In the genomic region with DNA sequence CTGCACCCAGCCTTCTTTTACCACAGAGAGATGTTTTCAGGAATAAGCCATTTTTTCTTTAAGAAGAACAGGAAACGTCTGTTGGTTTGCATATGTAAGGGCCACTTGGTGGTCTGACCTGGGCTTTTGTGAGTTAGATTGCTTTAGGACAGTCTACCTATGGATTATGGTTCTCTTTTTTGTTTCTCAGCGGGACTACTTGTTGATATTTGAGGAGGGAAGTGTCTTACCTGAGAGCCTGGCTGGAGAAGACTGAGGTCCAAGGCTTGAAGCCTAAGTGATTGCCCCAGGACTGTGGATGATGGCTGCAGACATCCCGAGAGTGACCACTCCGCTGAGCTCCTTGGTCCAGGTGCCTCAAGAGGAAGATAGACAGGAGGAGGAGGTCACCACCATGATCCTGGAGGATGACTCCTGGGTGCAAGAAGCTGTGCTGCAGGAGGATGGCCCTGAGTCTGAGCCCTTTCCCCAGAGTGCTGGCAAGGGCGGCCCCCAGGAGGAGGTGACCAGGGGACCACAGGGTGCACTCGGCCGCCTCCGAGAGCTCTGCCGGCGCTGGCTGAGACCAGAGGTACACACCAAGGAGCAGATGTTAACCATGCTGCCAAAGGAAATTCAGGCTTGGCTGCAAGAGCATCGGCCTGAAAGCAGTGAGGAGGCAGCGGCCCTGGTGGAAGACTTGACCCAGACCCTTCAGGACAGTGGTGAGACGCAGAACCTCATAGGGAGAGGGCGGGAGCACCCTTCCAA, we compare ENCODE assay signal across 2 cellular contexts.
TF ChIP-seq lines count a peak whose summit lies in the region.

No MANE protein-coding gene starts in this region.

TF ChIP-seq in GM23338, 12 proteins besides CTCF, POLR2A, EP300 and RAD21:
- no peak for TF ChIP-seq EZH2phosphoT487 (IDR thresholded peaks at IDR 0.05; ENCODE audit: unreplicated experiment)
- TF ChIP-seq NANOG (IDR thresholded peaks at IDR 0.05; ENCODE audit: borderline replicate concordance): peak; percentile 99
- 0 out of 2 replicates have a peak, but pooled peaks have one; percentile 38 for TF ChIP-seq POLR2AphosphoS5 (IDR thresholded peaks at IDR 0.05; ENCODE audit: low read depth)
- peak; percentile 82 for TF ChIP-seq ETS1 (IDR thresholded peaks at IDR 0.05)
- TF ChIP-seq ZNF462 (CRISPR knock-in tag; IDR thresholded peaks at IDR 0.05): peak; percentile 99
- no peak for TF ChIP-seq STAT1 (IDR thresholded peaks at IDR 0.05; ENCODE audit: unreplicated experiment)

TF ChIP-seq in GM12878, 131 proteins besides CTCF, POLR2A, EP300 and RAD21:
- TF ChIP-seq, protein P1, sequence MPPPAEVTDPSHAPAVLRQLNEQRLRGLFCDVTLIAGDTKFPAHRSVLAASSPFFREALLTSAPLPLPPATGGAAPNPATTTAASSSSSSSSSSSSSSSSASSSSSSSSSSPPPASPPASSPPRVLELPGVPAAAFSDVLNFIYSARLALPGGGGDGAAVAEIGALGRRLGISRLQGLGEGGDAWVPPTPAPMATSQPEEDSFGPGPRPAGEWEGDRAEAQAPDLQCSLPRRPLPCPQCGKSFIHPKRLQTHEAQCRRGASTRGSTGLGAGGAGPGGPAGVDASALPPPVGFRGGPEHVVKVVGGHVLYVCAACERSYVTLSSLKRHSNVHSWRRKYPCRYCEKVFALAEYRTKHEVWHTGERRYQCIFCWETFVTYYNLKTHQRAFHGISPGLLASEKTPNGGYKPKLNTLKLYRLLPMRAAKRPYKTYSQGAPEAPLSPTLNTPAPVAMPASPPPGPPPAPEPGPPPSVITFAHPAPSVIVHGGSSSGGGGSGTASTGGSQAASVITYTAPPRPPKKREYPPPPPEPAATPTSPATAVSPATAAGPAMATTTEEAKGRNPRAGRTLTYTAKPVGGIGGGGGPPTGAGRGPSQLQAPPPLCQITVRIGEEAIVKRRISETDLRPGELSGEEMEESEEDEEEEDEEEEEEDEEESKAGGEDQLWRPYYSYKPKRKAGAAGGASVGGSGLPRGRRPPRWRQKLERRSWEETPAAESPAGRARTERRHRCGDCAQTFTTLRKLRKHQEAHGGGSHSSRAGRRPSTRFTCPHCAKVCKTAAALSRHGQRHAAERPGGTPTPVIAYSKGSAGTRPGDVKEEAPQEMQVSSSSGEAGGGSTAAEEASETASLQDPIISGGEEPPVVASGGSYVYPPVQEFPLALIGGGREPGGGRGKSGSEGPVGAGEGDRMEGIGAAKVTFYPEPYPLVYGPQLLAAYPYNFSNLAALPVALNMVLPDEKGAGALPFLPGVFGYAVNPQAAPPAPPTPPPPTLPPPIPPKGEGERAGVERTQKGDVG (CRISPR knock-in tag; IDR thresholded peaks at IDR 0.05): no peak
- no peak for TF ChIP-seq MTA2 (IDR thresholded peaks at IDR 0.05; ENCODE audit: low read depth)
- TF ChIP-seq MAX (IDR thresholded peaks at IDR 0.05; ENCODE audit: low read depth, low read length): no peak
- no peak for TF ChIP-seq TAF1 (IDR thresholded peaks at IDR 0.05; ENCODE audit: borderline replicate concordance, low read depth, low read length)
- no peak for TF ChIP-seq WRNIP1 (IDR thresholded peaks at IDR 0.05; ENCODE audit: borderline replicate concordance, low read depth, low read length)
- no peak for TF ChIP-seq ZNF207 (IDR thresholded peaks at IDR 0.05; ENCODE audit: borderline replicate concordance)
- no peak for TF ChIP-seq ZBTB11 (CRISPR knock-in tag; IDR thresholded peaks at IDR 0.05)
- no peak for TF ChIP-seq SMARCA5 (IDR thresholded peaks at IDR 0.05)
- no peak for TF ChIP-seq GATAD2B (conservative IDR thresholded peaks at IDR 0.05; ENCODE audit: low read depth)
- TF ChIP-seq SMC3 (IDR thresholded peaks at IDR 0.05; ENCODE audit: borderline replicate concordance, low read length): no peak
- no peak for TF ChIP-seq EZH2 (IDR thresholded peaks at IDR 0.05; ENCODE audit: borderline replicate concordance, control insufficient read depth, low read depth, low read length)
- TF ChIP-seq STAT3 (IDR thresholded peaks at IDR 0.05; ENCODE audit: low read depth, low read length): no peak
- TF ChIP-seq STAT1 (conservative IDR thresholded peaks at IDR 0.05): no peak
- TF ChIP-seq, protein P2, sequence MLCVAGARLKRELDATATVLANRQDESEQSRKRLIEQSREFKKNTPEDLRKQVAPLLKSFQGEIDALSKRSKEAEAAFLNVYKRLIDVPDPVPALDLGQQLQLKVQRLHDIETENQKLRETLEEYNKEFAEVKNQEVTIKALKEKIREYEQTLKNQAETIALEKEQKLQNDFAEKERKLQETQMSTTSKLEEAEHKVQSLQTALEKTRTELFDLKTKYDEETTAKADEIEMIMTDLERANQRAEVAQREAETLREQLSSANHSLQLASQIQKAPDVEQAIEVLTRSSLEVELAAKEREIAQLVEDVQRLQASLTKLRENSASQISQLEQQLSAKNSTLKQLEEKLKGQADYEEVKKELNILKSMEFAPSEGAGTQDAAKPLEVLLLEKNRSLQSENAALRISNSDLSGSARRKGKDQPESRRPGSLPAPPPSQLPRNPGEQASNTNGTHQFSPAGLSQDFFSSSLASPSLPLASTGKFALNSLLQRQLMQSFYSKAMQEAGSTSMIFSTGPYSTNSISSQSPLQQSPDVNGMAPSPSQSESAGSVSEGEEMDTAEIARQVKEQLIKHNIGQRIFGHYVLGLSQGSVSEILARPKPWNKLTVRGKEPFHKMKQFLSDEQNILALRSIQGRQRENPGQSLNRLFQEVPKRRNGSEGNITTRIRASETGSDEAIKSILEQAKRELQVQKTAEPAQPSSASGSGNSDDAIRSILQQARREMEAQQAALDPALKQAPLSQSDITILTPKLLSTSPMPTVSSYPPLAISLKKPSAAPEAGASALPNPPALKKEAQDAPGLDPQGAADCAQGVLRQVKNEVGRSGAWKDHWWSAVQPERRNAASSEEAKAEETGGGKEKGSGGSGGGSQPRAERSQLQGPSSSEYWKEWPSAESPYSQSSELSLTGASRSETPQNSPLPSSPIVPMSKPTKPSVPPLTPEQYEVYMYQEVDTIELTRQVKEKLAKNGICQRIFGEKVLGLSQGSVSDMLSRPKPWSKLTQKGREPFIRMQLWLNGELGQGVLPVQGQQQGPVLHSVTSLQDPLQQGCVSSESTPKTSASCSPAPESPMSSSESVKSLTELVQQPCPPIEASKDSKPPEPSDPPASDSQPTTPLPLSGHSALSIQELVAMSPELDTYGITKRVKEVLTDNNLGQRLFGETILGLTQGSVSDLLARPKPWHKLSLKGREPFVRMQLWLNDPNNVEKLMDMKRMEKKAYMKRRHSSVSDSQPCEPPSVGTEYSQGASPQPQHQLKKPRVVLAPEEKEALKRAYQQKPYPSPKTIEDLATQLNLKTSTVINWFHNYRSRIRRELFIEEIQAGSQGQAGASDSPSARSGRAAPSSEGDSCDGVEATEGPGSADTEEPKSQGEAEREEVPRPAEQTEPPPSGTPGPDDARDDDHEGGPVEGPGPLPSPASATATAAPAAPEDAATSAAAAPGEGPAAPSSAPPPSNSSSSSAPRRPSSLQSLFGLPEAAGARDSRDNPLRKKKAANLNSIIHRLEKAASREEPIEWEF (IDR thresholded peaks at IDR 0.05; ENCODE audit: insufficient replicate concordance, low read depth, low read length): no peak
- TF ChIP-seq NFYA (IDR thresholded peaks at IDR 0.05; ENCODE audit: borderline replicate concordance, low read depth, low read length): no peak
- TF ChIP-seq, protein P3, sequence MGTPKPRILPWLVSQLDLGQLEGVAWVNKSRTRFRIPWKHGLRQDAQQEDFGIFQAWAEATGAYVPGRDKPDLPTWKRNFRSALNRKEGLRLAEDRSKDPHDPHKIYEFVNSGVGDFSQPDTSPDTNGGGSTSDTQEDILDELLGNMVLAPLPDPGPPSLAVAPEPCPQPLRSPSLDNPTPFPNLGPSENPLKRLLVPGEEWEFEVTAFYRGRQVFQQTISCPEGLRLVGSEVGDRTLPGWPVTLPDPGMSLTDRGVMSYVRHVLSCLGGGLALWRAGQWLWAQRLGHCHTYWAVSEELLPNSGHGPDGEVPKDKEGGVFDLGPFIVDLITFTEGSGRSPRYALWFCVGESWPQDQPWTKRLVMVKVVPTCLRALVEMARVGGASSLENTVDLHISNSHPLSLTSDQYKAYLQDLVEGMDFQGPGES (IDR thresholded peaks at IDR 0.05): no peak
- no peak for TF ChIP-seq POU2F2 (IDR thresholded peaks at IDR 0.05; ENCODE audit: borderline replicate concordance, low read depth, low read length)
- no peak for TF ChIP-seq ZZZ3 (IDR thresholded peaks at IDR 0.05; ENCODE audit: control insufficient read depth, insufficient read length, low read depth)
- TF ChIP-seq, protein P4, sequence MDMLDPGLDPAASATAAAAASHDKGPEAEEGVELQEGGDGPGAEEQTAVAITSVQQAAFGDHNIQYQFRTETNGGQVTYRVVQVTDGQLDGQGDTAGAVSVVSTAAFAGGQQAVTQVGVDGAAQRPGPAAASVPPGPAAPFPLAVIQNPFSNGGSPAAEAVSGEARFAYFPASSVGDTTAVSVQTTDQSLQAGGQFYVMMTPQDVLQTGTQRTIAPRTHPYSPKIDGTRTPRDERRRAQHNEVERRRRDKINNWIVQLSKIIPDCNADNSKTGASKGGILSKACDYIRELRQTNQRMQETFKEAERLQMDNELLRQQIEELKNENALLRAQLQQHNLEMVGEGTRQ (IDR thresholded peaks at IDR 0.05; ENCODE audit: borderline replicate concordance, low read depth, low read length): no peak
- no peak for TF ChIP-seq BHLHE40 (IDR thresholded peaks at IDR 0.05; ENCODE audit: borderline replicate concordance in 1 of 2, low read depth in 2 of 2, low read length in 1 of 2)
